In the genomic region with DNA sequence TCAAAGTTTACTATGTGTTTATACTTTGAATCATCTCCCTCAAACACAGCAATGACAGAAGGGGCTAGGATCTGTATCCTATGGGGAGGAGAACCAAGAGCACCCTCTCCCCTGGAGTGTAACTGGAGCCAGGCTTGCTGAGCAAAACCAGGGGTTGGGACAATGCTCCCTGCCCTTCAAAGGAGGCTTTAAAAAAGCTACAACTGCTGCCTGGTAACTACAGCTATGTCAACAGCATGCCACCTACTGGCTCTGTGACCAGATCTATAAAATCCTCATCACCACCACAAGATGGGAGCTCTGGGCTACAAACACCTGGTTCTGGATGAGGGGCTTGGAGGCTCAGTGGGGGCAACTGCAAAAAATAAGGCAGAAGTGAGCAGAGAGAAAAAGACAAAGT, we compare ENCODE assay signal across 1 cellular context.
TF ChIP-seq lines count a peak whose summit lies in the region.

No MANE protein-coding gene starts in this region.

TF ChIP-seq in GM23338, 12 proteins besides CTCF, POLR2A, EP300 and RAD21 (continued from another document):
- TF ChIP-seq, protein P1, sequence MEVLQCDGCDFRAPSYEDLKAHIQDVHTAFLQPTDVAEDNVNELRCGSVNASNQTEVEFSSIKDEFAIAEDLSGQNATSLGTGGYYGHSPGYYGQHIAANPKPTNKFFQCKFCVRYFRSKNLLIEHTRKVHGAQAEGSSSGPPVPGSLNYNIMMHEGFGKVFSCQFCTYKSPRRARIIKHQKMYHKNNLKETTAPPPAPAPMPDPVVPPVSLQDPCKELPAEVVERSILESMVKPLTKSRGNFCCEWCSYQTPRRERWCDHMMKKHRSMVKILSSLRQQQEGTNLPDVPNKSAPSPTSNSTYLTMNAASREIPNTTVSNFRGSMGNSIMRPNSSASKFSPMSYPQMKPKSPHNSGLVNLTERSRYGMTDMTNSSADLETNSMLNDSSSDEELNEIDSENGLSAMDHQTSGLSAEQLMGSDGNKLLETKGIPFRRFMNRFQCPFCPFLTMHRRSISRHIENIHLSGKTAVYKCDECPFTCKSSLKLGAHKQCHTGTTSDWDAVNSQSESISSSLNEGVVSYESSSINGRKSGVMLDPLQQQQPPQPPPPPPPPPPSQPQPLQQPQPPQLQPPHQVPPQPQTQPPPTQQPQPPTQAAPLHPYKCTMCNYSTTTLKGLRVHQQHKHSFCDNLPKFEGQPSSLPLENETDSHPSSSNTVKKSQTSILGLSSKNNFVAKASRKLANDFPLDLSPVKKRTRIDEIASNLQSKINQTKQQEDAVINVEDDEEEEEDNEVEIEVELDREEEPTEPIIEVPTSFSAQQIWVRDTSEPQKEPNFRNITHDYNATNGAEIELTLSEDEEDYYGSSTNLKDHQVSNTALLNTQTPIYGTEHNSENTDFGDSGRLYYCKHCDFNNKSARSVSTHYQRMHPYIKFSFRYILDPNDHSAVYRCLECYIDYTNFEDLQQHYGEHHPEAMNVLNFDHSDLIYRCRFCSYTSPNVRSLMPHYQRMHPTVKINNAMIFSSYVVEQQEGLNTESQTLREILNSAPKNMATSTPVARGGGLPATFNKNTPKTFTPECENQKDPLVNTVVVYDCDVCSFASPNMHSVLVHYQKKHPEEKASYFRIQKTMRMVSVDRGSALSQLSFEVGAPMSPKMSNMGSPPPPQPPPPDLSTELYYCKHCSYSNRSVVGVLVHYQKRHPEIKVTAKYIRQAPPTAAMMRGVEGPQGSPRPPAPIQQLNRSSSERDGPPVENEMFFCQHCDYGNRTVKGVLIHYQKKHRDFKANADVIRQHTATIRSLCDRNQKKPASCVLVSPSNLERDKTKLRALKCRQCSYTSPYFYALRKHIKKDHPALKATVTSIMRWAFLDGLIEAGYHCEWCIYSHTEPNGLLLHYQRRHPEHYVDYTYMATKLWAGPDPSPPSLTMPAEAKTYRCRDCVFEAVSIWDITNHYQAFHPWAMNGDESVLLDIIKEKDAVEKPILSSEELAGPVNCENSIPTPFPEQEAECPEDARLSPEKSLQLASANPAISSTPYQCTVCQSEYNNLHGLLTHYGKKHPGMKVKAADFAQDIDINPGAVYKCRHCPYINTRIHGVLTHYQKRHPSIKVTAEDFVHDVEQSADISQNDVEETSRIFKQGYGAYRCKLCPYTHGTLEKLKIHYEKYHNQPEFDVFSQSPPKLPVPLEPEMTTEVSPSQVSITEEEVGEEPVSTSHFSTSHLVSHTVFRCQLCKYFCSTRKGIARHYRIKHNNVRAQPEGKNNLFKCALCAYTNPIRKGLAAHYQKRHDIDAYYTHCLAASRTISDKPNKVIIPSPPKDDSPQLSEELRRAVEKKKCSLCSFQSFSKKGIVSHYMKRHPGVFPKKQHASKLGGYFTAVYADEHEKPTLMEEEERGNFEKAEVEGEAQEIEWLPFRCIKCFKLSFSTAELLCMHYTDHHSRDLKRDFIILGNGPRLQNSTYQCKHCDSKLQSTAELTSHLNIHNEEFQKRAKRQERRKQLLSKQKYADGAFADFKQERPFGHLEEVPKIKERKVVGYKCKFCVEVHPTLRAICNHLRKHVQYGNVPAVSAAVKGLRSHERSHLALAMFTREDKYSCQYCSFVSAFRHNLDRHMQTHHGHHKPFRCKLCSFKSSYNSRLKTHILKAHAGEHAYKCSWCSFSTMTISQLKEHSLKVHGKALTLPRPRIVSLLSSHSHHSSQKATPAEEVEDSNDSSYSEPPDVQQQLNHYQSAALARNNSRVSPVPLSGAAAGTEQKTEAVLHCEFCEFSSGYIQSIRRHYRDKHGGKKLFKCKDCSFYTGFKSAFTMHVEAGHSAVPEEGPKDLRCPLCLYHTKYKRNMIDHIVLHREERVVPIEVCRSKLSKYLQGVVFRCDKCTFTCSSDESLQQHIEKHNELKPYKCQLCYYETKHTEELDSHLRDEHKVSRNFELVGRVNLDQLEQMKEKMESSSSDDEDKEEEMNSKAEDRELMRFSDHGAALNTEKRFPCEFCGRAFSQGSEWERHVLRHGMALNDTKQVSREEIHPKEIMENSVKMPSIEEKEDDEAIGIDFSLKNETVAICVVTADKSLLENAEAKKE (CRISPR knock-in tag; IDR thresholded peaks at IDR 0.05): no peak
- no peak for TF ChIP-seq JUNB (IDR thresholded peaks at IDR 0.05; ENCODE audit: unreplicated experiment)
- TF ChIP-seq ZNF114 (CRISPR knock-in tag; IDR thresholded peaks at IDR 0.05): no peak
- no peak for TF ChIP-seq POLR2AphosphoS5 (IDR thresholded peaks at IDR 0.05; ENCODE audit: low read depth)
- TF ChIP-seq NANOG (IDR thresholded peaks at IDR 0.05; ENCODE audit: borderline replicate concordance): no peak
